Comparison of ENCODE assay signal across 9 cellular contexts in genomic region chr18:80175451-80176235, GRCh38.
DNase-seq lines count a peak whose midpoint lies in the region; ATAC-seq and TF ChIP-seq lines count a peak whose summit lies in the region.
"Had no signal": no experiment of that assay in that cellular context is flagged by ENCODE, and none has a peak within 500 bp of the region (broad histone marks: within the 10 kb centered on the region; RNA-seq: fewer than 3 reads in every experiment).

No MANE protein-coding gene starts in this region.

- no peaks in the 10 kb centered on the region for H3K36me3 ChIP-seq in mesenchymal stem cell (ENCODE audit: control insufficient read depth in 1 of 2, insufficient read depth in 2 of 2, low read depth in 1 of 2, low read length in 2 of 2)

- H3K9me3 ChIP-seq in mesenchymal stem cell (ENCODE audit: control insufficient read depth, low read length), result no peaks in the 10 kb centered on the region

- H3K14ac ChIP-seq in mesenchymal stem cell (ENCODE audit: low read length in 2 of 2), result no peak overlapping the region

- H3K36me3 Mint-ChIP-seq in brain, result peaks cover 13% of the 10 kb centered on the region

- H2BK5ac ChIP-seq in mesenchymal stem cell (ENCODE audit: low read depth, low read length, poor library complexity, severe bottlenecking), result no peak overlapping the region

- H2AFZ ChIP-seq in mesenchymal stem cell (ENCODE audit: low read depth, low read length), result no peak overlapping the region

- no peak overlapping the region for H3K4me3 ChIP-seq in mesenchymal stem cell (ENCODE audit: insufficient read depth in 1 of 2, low read depth in 1 of 2, low read length in 2 of 2)

- no peak overlapping the region for H4K91ac ChIP-seq in mesenchymal stem cell (ENCODE audit: low read length)

- DNase-seq in HT1080 (ENCODE audit: low read depth), result peak; percentile 37
- DNase-seq in activated CD4-positive, alpha-beta T cell treated with anti-CD3 and anti-CD28 coated beads for 48 hours, result peak; percentile 29
- peak; percentile 13 for DNase-seq in stimulated activated CD8-positive, alpha-beta memory T cell treated with anti-CD3 and anti-CD28 coated beads, Interleukin-15, amount 100 ng/mL, for 1 hour (ENCODE audit: low read depth)
- no peak for DNase-seq in LoVo (ENCODE audit: low spot score)
- DNase-seq in mesenchymal stem cell, result no peak
- no peak for DNase-seq in medulla oblongata (ENCODE audit: extremely low spot score)
- DNase-seq: NCI-H146 had no signal

- peaks cover 0 to 34% of the 10 kb centered on the region in 2 experiments for H3K27me3 ChIP-seq in mesenchymal stem cell (ENCODE audit: control insufficient read depth in 1 of 2, insufficient read depth in 1 of 2, low read length in 2 of 2)

- H3K4me3 Mint-ChIP-seq in brain, result no peak overlapping the region

- no peak for TF ChIP-seq CTCF in brain (conservative IDR thresholded peaks at IDR 0.05)

- peaks cover 16% of the 10 kb centered on the region for H3K4me1 ChIP-seq in mesenchymal stem cell (ENCODE audit: control insufficient read depth, insufficient read depth, low read depth, low read length)

- no peak overlapping the region for H3K27ac ChIP-seq in mesenchymal stem cell (ENCODE audit: low read length, poor library complexity, severe bottlenecking)

- WGBS in mesenchymal stem cell, result 83% methylated on average over 14 of the region's 18 CpGs

- no peak overlapping the region for H3K9ac ChIP-seq in mesenchymal stem cell (ENCODE audit: low read length)

- no peak overlapping the region for H2BK120ac ChIP-seq in mesenchymal stem cell (ENCODE audit: low read depth, low read length)

- H4K8ac ChIP-seq in mesenchymal stem cell (ENCODE audit: low read length), result no peak overlapping the region

- H2AK5ac ChIP-seq in mesenchymal stem cell (ENCODE audit: low read length, severe bottlenecking), result no peak overlapping the region

- no peak overlapping the region for H3K18ac ChIP-seq in mesenchymal stem cell (ENCODE audit: low read depth in 1 of 2, low read length in 2 of 2)

- no peaks in the 10 kb centered on the region for H3K79me1 ChIP-seq in mesenchymal stem cell (replicated peaks; ENCODE audit: low read length, poor library complexity, severe bottlenecking)

- H3K23ac ChIP-seq in mesenchymal stem cell (ENCODE audit: low read length in 2 of 2), result no peak overlapping the region

- H2BK15ac ChIP-seq in mesenchymal stem cell (ENCODE audit: low read depth, poor library complexity, severe bottlenecking), result no peak overlapping the region

- no peak overlapping the region for H3K4ac ChIP-seq in mesenchymal stem cell (ENCODE audit: low read depth in 1 of 2, low read length in 2 of 2)

- peaks cover 0 to 7% (median 0%) of the 10 kb centered on the region in 5 experiments for H3K9me3 Mint-ChIP-seq in brain

- peaks cover 43% of the 10 kb centered on the region for H3K4me1 Mint-ChIP-seq in brain

- ATAC-seq in HG03139 (IDR thresholded peaks at IDR 0.05; ENCODE audit: unreplicated experiment), result no peak

- H2BK12ac ChIP-seq in mesenchymal stem cell (ENCODE audit: low read length in 2 of 2), result no peak overlapping the region

- H3K27me3 Mint-ChIP-seq in brain, result peaks cover 4% of the 10 kb centered on the region

- H3K27ac Mint-ChIP-seq in brain, result peak overlapping the region; percentile 37 to 97 (median 55)

- no peak overlapping the region for H3K4me2 ChIP-seq in mesenchymal stem cell (ENCODE audit: low read length, poor library complexity, severe bottlenecking)

Comparison
In these comparisons a context has a peak if more than half of its experiments do, and no peak if none do; other contexts are left out.
1. DNase-seq: peak in HT1080 (single experiment), activated CD4-positive, alpha-beta T cell treated with anti-CD3 and anti-CD28 coated beads for 48 hours (single experiment) and stimulated activated CD8-positive, alpha-beta memory T cell treated with anti-CD3 and anti-CD28 coated beads, Interleukin-15, amount 100 ng/mL, for 1 hour (single experiment); none in LoVo (single experiment), mesenchymal stem cell (single experiment) and medulla oblongata (single experiment).